Comparison of ENCODE assay signal across 27 cellular contexts in the genomic region with DNA sequence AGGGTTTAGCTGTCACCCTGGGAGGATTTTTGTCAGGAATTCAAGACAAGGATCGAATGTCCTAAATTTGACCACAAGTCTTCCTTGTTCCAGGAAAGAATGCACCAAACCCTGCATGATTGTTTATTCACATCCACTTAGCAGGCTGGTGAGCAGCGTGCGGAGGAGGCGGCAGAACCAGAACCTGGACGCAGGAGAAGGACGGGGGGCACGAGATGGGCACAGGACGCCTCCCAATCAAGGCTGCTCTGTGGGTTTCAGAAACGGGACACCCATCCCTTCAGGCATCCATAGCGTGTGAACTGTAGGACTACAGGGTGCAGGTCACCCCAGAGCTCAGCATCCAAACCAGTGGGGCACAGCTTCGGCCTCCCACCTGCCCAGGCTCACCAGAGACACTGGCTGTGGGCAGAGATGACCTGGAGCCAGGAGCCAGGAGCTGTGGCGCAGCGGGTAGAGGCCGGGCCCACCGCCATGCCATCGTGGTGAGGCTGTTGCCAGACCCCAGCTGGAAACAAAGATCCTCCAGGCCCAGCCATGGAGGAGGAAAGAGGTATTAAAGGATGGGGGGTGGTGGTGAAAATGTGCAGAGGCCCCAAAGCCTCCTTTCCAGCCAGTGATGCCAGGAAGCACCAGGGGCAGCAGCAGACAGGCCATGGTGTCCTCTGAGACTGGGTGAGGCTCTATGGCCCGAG. TPM values are rescaled to one million over a fixed set of nuclear protein-coding genes. Genes with fewer than 3 reads are reported as not detected.
A peak's percentile ranks its signal among the peaks of the same experiment; 100 is the strongest.
DNase-seq lines count a peak whose midpoint lies in the region; ATAC-seq, FAIRE-seq and TF ChIP-seq lines count a peak whose summit lies in the region.
"Had no signal": no experiment of that assay in that cellular context is flagged by ENCODE, and none has a peak within 500 bp of the region (broad histone marks: within the 10 kb centered on the region; RNA-seq: fewer than 3 reads in every experiment).

No MANE protein-coding gene starts in this region.

- no peak for TF ChIP-seq RAD21 in liver (IDR thresholded peaks at IDR 0.05)
- no peak for TF ChIP-seq RAD21 in HepG2 (CRISPR knock-in tag; IDR thresholded peaks at IDR 0.05)

- H3K27me3 ChIP-seq in liver (ENCODE audit: control insufficient read depth in 4 of 4, insufficient read depth in 4 of 4, low read length in 3 of 4) (no peaks in the 10 kb centered on the region), HepG2 (ENCODE audit: control insufficient read depth in 1 of 2, insufficient read depth in 2 of 2, low read length in 2 of 2) (peaks cover 6 to 42% of the 10 kb centered on the region in 2 experiments; a peak in 4 of 5 replicates)
- no peaks in the 10 kb centered on the region for H3K27me3 ChIP-seq in CD8-positive, alpha-beta memory T cell (ENCODE audit: insufficient read depth, low read length, poor library complexity, severe bottlenecking)
- H3K27me3 ChIP-seq: adrenal gland, heart left ventricle, upper lobe of right lung had no signal

- no peak for FAIRE-seq in HepG2 (lab: Jason Lieb, UNC)
- FAIRE-seq: A204.1 had no signal

- no peak overlapping the region for H3K27ac Mint-ChIP-seq in CD8-positive, alpha-beta memory T cell
- H3K27ac Mint-ChIP-seq: activated B cell treated with CpG ODN at 0.5 μM for 24 hours; IgD-negative memory B cell; stimulated activated naive CD8-positive, alpha-beta T cell treated with anti-CD3 and anti-CD28 coated beads, Interleukin-15, Interleukin-2, amounts not matched to agents 100 ng/mL and 50 ng/mL, for 24 hours had no signal

- H3K36me3 ChIP-seq in liver (ENCODE audit: control insufficient read depth in 4 of 4, insufficient read depth in 3 of 4, low read depth in 1 of 4, low read length in 3 of 4) (no peaks in the 10 kb centered on the region), HepG2 (replicated peaks in 1 of 2; ENCODE audit: control insufficient read depth in 1 of 2, insufficient read depth in 2 of 2, low read length in 2 of 2) (no peaks in the 10 kb centered on the region)
- H3K36me3 ChIP-seq in CD8-positive, alpha-beta memory T cell (ENCODE audit: insufficient read depth, low read length), result no peaks in the 10 kb centered on the region
- H3K36me3 ChIP-seq: adrenal gland, heart left ventricle, upper lobe of right lung had no signal

- H3K4me1 ChIP-seq in liver (ENCODE audit: control insufficient read depth in 4 of 4, insufficient read depth in 4 of 4, low read length in 3 of 4) (no peaks in the 10 kb centered on the region), HepG2 (ENCODE audit: insufficient read depth, low read length) (no peaks in the 10 kb centered on the region)
- H3K4me1 ChIP-seq in CD8-positive, alpha-beta memory T cell (ENCODE audit: insufficient read depth, low read length), result no peaks in the 10 kb centered on the region
- H3K4me1 ChIP-seq: adrenal gland, heart left ventricle, upper lobe of right lung had no signal

- no peak for TF ChIP-seq EP300 in HepG2 (IDR thresholded peaks at IDR 0.05; ENCODE audit: low read depth in 2 of 2, low read length in 2 of 2)
- no peak for TF ChIP-seq EP300 in HepG2 (CRISPR knock-in tag; IDR thresholded peaks at IDR 0.05; ENCODE audit: borderline replicate concordance)

- POLR2A ChIA-PET in HepG2 (lab: Yijun Ruan, JAX), result no interaction called here
- POLR2A ChIA-PET in CD8-positive, alpha-beta memory T cell (lab: Charles Lee), result no interaction called here

- no peak overlapping the region for H3K4me3 Mint-ChIP-seq in CD8-positive, alpha-beta memory T cell
- H3K4me3 Mint-ChIP-seq: activated B cell treated with CpG ODN at 0.5 μM for 24 hours; IgD-negative memory B cell; neural crest cell; stimulated activated naive CD8-positive, alpha-beta T cell treated with anti-CD3 and anti-CD28 coated beads, Interleukin-15, Interleukin-2, amounts not matched to agents 100 ng/mL and 50 ng/mL, for 24 hours had no signal

- TF ChIP-seq POLR2A in HepG2 (IDR thresholded peaks at IDR 0.05; ENCODE audit: insufficient read depth in 1 of 2, low read depth in 2 of 2, low read length in 2 of 2), result no peak

- H3K9me3 ChIP-seq in liver (ENCODE audit: control insufficient read depth in 4 of 4, low read length in 3 of 4) (no peaks in the 10 kb centered on the region), HepG2 (ENCODE audit: low read length) (no peaks in the 10 kb centered on the region)
- no peaks in the 10 kb centered on the region for H3K9me3 ChIP-seq in CD8-positive, alpha-beta memory T cell (ENCODE audit: low read length)
- H3K9me3 ChIP-seq: adrenal gland, heart left ventricle, upper lobe of right lung had no signal

- BruUV-seq in HepG2 (replicated peaks; lab: Mats Ljungman, UMichigan), result no TSS peak

- H4K20me1 ChIP-seq in HepG2 (ENCODE audit: insufficient read depth, low read length), result no peaks in the 10 kb centered on the region

- in situ Hi-C loops in HepG2 (cut with HindIII; ENCODE audit: extremely low pct_ligation_motif_present, low pct_unique_long_range_greater_than_20kb), result no loop called here

- H3K9ac ChIP-seq in liver (ENCODE audit: low read depth in 1 of 2, low read length in 2 of 2) (no peak overlapping the region), HepG2 (ENCODE audit: insufficient read depth, low read depth, low read length) (no peak overlapping the region)
- H3K9ac ChIP-seq: GM23248 had no signal

- no peak for ATAC-seq in HepG2
- no peak for ATAC-seq in HG03159 (IDR thresholded peaks at IDR 0.05; ENCODE audit: unreplicated experiment)
- ATAC-seq: heart left ventricle, upper lobe of right lung had no signal

- no peak for TF ChIP-seq CTCF in liver (IDR thresholded peaks at IDR 0.05; ENCODE audit: low read depth, low read length, missing input control)
- no peak for TF ChIP-seq CTCF in HepG2 (CRISPR knock-in tag; IDR thresholded peaks at IDR 0.05)

- intact Hi-C loops in HepG2 (cut with micrococcal nuclease; ENCODE audit: unreplicated experiment) (no loop called here), posterior vena cava (cut with DNase I) (no loop called here)

- 88% methylated on average over 17 of the region's 17 CpGs for WGBS in liver
- 39% methylated on average over 8 of the region's 17 CpGs for WGBS in HepG2 (ENCODE audit: low lambda C conversion rate)

- no peaks in the 10 kb centered on the region for H3K4me1 Mint-ChIP-seq in CD8-positive, alpha-beta memory T cell
- H3K4me1 Mint-ChIP-seq: activated B cell treated with CpG ODN at 0.5 μM for 24 hours, neural crest cell had no signal

- no peak overlapping the region for H2AFZ ChIP-seq in HepG2 (ENCODE audit: low read length)
- H2AFZ ChIP-seq: GM23248 had no signal

- H3K9me3 Mint-ChIP-seq in CD8-positive, alpha-beta memory T cell, result peaks cover 0 to 4% (median 0%) of the 10 kb centered on the region in 5 donors
- H3K9me3 Mint-ChIP-seq: activated B cell treated with CpG ODN at 0.5 μM for 24 hours; neural crest cell; stimulated activated naive CD8-positive, alpha-beta T cell treated with anti-CD3 and anti-CD28 coated beads, Interleukin-15, Interleukin-2, amounts not matched to agents 100 ng/mL and 50 ng/mL, for 24 hours had no signal

- H3K79me2 ChIP-seq in HepG2 (ENCODE audit: insufficient read depth, low read length), result no peaks in the 10 kb centered on the region

- H3K27ac ChIP-seq in liver (ENCODE audit: low read depth in 1 of 2, low read length in 2 of 2) (peak overlapping the region; percentile 40 to 46), HepG2 (ENCODE audit: extremely low read length, insufficient read depth, low read length) (no peak overlapping the region)
- no peak overlapping the region for H3K27ac ChIP-seq in CD8-positive, alpha-beta memory T cell (ENCODE audit: low read depth, low read length)
- H3K27ac ChIP-seq: GM23248, heart left ventricle, upper lobe of right lung had no signal

- no peak for DNase-seq in HepG2 (ENCODE audit: low spot score)
- peak; percentile 81 for DNase-seq in fibroblast of peridontal ligament (ENCODE audit: extremely low read depth)
- peak; percentile 66 for DNase-seq in posterior vena cava (ENCODE audit: low spot score)
- DNase-seq in ureter (ENCODE audit: low spot score), result peak; percentile 38
- no peak for DNase-seq in activated CD4-positive, alpha-beta T cell treated with anti-CD3 and anti-CD28 coated beads for 1 hour
- DNase-seq in CD8-positive, alpha-beta memory T cell, result no peak
- DNase-seq: activated B cell treated with CpG ODN at 0.5 μM for 24 hours; activated CD4-positive, alpha-beta T cell treated with anti-CD3 and anti-CD28 coated beads, Interleukin-2, amount 50 U/mL, for 48 hours; Calu3; cortex of kidney; MM.1S; NCI-H1436; NCI-H510A treated with DMSO at 0.1 percent for 48 hours; stimulated activated CD4-positive, alpha-beta T cell treated with anti-CD3 and anti-CD28 coated beads, Interleukin-12 subunit alpha, Interleukin-12 subunit beta, amount 100 ng/mL, for 4 hours; stimulated activated CD4-positive, alpha-beta T cell treated with anti-CD3 and anti-CD28 coated beads, Interleukin-4, amount 100 ng/mL, for 4 hours; T1000; upper lobe of right lung had no signal

- CTCF ChIA-PET in HepG2 (lab: Yijun Ruan, JAX; ENCODE audit: low intra/inter-chr PET ratio, low total read pairs), result no interaction called here
- CTCF ChIA-PET in CD8-positive, alpha-beta memory T cell (lab: Charles Lee), result no interaction called here

- H3K4me3 ChIP-seq in liver (ENCODE audit: low read depth in 1 of 3, low read length in 3 of 3), result no peak overlapping the region
- H3K4me3 ChIP-seq in HepG2 (replicated peaks in 1 of 3; ENCODE audit: insufficient read depth in 1 of 3, low read depth in 2 of 3, low read length in 3 of 3), result no peak overlapping the region
- no peak overlapping the region for H3K4me3 ChIP-seq in CD8-positive, alpha-beta memory T cell (ENCODE audit: low read length)
- H3K4me3 ChIP-seq: adrenal gland, GM23248, heart left ventricle, upper lobe of right lung had no signal

- H3K27me3 Mint-ChIP-seq in CD8-positive, alpha-beta memory T cell, result peaks cover 0 to 2% of the 10 kb centered on the region in 2 donors
- H3K27me3 Mint-ChIP-seq: activated B cell treated with CpG ODN at 0.5 μM for 24 hours; IgD-negative memory B cell; stimulated activated naive CD8-positive, alpha-beta T cell treated with anti-CD3 and anti-CD28 coated beads, Interleukin-15, Interleukin-2, amounts not matched to agents 100 ng/mL and 50 ng/mL, for 24 hours had no signal

- no peaks in the 10 kb centered on the region for H3K36me3 Mint-ChIP-seq in CD8-positive, alpha-beta memory T cell
- H3K36me3 Mint-ChIP-seq: IgD-negative memory B cell had no signal

- H3K4me2 ChIP-seq in HepG2 (ENCODE audit: low read depth, low read length), result no peak overlapping the region

RNA-seq across cellular contexts. Expression of gene ADAMTS2, which starts 32.3 kb away (rescaled TPM):
- 10 to 100 TPM; 12.4 to 24.3 TPM for total RNA-seq in liver
- polyA plus RNA-seq in liver, result 10 to 100 TPM in 1 of 2 donors, 1 to 10 TPM in 1; 2.7 to 11.6 TPM
- 0.18 and 0.24 TPM in 2 replicates for total RNA-seq in HepG2 (2016; rRNA removed; fragmentation: Illumina TruSeq; extraction: Trizol)
- 0.09 and 0.10 TPM in 2 replicates for total RNA-seq in HepG2 (2016; cell fraction: cytosol; rRNA removed; fragmentation: Illumina TruSeq; extraction: Trizol; ENCODE audit: low read depth)
- 0.15 and 0.17 TPM in 2 replicates for total RNA-seq in HepG2 (2016; cell fraction: insoluble cytoplasmic fraction; rRNA removed; fragmentation: Illumina TruSeq; extraction: Trizol)
- total RNA-seq in HepG2 (2016; cell fraction: membrane; rRNA removed; fragmentation: Illumina TruSeq; extraction: Trizol), result 0.25 and 0.38 TPM in 2 replicates
- 0.25 and 0.59 TPM in 2 replicates for total RNA-seq in HepG2 (2016; cell fraction: nucleus; rRNA removed; fragmentation: Illumina TruSeq; extraction: Trizol)
- polyA plus RNA-seq in HepG2 (2011; rRNA removed), result 3.5 and 3.6 TPM in 2 replicates
- 2.4 and 4.9 TPM in 2 replicates for polyA plus RNA-seq in HepG2 (2011; cell fraction: cytosol; rRNA removed)
- polyA plus RNA-seq in HepG2 (2011; cell fraction: nucleus; rRNA removed), result 5.3 and 5.6 TPM in 2 replicates
- 2.3 and 2.4 TPM in 2 replicates for polyA plus RNA-seq in HepG2 (2012)
- polyA plus RNA-seq in HepG2 (2016; cell fraction: cytosol; fragmentation: Illumina TruSeq; extraction: Trizol; ENCODE audit: low read depth), result 0.26 and 0.29 TPM in 2 replicates
- 0.36 and 0.41 TPM in 2 replicates for polyA plus RNA-seq in HepG2 (2016; cell fraction: insoluble cytoplasmic fraction; fragmentation: Illumina TruSeq; extraction: Trizol; ENCODE audit: low read depth)
- polyA plus RNA-seq in HepG2 (2016; cell fraction: membrane; fragmentation: Illumina TruSeq; extraction: Trizol; ENCODE audit: low read depth), result 0.58 and 0.62 TPM in 2 replicates
- 0.59 and 1.2 TPM in 2 replicates for polyA plus RNA-seq in HepG2 (2016; cell fraction: nucleus; fragmentation: Illumina TruSeq; extraction: Trizol; ENCODE audit: insufficient read depth, low read depth)
- polyA minus RNA-seq in HepG2 (2011; rRNA and poly(A)+ RNA removed; ENCODE audit: low replicate concordance), result 4.6 TPM in 1 of 2 replicates, not detected in the other
- polyA minus RNA-seq in HepG2 (2011; cell fraction: cytosol; rRNA and poly(A)+ RNA removed), result 0.99 and 1.4 TPM in 2 replicates
- 0.90 and 1.7 TPM in 2 replicates for polyA minus RNA-seq in HepG2 (2011; cell fraction: nucleus; rRNA and poly(A)+ RNA removed)
- total RNA-seq in posterior vena cava, result 10 to 100 TPM; 27.1 to 62.0 TPM
- 13.3 TPM for total RNA-seq in ureter
- total RNA-seq in CD8-positive, alpha-beta memory T cell, result not detected
- polyA plus RNA-seq in CD8-positive, alpha-beta memory T cell, result not detected
- total RNA-seq: activated B cell treated with CpG ODN at 0.5 μM for 24 hours, Calu3, pulmonary artery endothelial cell had no signal
- polyA plus RNA-seq: IgD-negative memory B cell had no signal

Comparison
In these comparisons a context has a peak if more than half of its experiments do, and no peak if none do; other contexts are left out.
1. H3K27ac ChIP-seq: peak in liver (2 of 2); none in HepG2 (single experiment) and CD8-positive, alpha-beta memory T cell (single experiment).
2. DNase-seq: peak in fibroblast of peridontal ligament (single experiment), posterior vena cava (single experiment) and ureter (single experiment); none in HepG2 (single experiment), activated CD4-positive, alpha-beta T cell treated with anti-CD3 and anti-CD28 coated beads for 1 hour (single experiment) and CD8-positive, alpha-beta memory T cell (0 of 5).